ENCODE assay signal across 8 cellular contexts in the genomic region with DNA sequence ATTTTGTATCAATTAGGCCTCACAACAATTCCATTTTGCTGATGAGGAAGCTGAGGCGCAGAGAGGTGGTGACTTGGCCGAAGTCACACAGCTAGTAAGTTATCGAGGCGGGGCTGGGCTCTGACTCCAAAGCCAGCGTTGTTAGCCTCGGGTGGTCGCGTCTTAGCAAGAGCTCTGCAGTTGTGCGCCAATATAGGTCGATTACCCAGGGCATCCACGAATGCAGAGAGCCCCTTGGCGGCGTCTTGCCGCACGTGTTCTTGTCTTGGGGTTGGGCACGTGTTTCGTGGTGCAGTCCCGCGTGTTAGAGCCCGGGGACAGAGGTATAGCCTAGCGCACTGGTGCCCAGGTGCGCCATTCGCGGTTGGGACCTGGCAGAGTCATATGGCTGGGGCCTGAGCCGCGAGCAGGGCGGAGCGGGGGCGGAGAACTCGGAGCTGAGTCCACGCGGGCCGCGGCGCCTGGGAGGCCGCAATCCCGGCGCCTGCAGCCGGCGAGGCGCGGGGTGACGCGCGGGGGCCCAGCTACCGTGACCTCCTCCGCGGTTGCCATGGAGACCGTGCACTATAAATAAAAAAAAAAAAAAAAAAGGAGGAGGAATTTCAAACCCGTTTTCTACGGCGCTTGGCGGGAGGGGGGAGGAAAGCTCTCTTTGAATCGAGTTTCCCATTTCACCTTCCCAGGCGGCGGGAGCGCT.
A peak's percentile ranks its signal among the peaks of the same experiment; 100 is the strongest.
DNase-seq lines count a peak whose midpoint lies in the region; ATAC-seq and TF ChIP-seq lines count a peak whose summit lies in the region.

No MANE protein-coding gene starts in this region.

- H3K14ac ChIP-seq in IMR-90 (replicated peaks; ENCODE audit: low read depth, low read length): no peak overlapping the region

- intact Hi-C loops in IMR-90 (cut with micrococcal nuclease): no loop called here

- H3K79me1 ChIP-seq in IMR-90 (ENCODE audit: low read depth in 1 of 2, low read length in 2 of 2): no peaks in the 10 kb centered on the region

- no peak overlapping the region for H4K5ac ChIP-seq in IMR-90 (ENCODE audit: low read depth, low read length)

- H4K20me1 ChIP-seq in IMR-90 (ENCODE audit: insufficient read depth, low read length): 0 out of 2 replicates have a peak, but pooled peaks cover 5% of the 10 kb centered on the region

- no peak for TF ChIP-seq CTCF in IMR-90 (conservative IDR thresholded peaks at IDR 0.05; ENCODE audit: low read depth, low read length)
- no peak for TF ChIP-seq CTCF in VCaP (conservative IDR thresholded peaks at IDR 0.05)

- H3K4ac ChIP-seq in IMR-90 (ENCODE audit: low read depth, low read length): no peak overlapping the region

- peaks cover 5% of the 10 kb centered on the region; the same call in 1 of the 2 replicates for H3K4me1 ChIP-seq in IMR-90 (ENCODE audit: control insufficient read depth, insufficient read depth, low read length)

- 14% methylated on average over 20 of the region's 57 CpGs; no CpG with 5 or more reads in 1 of the 2 experiments for WGBS in IMR-90 (ENCODE audit: extremely low coverage in 2 of 2, insufficient read length in 1 of 2), 2 experiments

- H2BK20ac ChIP-seq in IMR-90 (ENCODE audit: low read depth, low read length): no peak overlapping the region; the same call in 1 of the 2 replicates

- peaks cover 8% of the 10 kb centered on the region; the same call in 1 of the 2 replicates for H3K27me3 ChIP-seq in IMR-90 (ENCODE audit: control insufficient read depth, insufficient read depth, low read length)

- H4K8ac ChIP-seq in IMR-90 (ENCODE audit: low read depth in 2 of 2, low read length in 2 of 2): no peak overlapping the region; a peak in 1 of 4 replicates

- H2BK5ac ChIP-seq in IMR-90 (ENCODE audit: low read depth, low read length, poor library complexity, severe bottlenecking): no peak overlapping the region

- no peak for TF ChIP-seq POLR2A in IMR-90 (IDR thresholded peaks at IDR 0.05; ENCODE audit: low read depth, low read length)

- dilution Hi-C loops in IMR-90 (cut with HindIII; ENCODE audit: low sequenced_read_pairs, unreplicated experiment): no loop called here

- H3K23ac ChIP-seq in IMR-90 (ENCODE audit: low read depth, low read length): no peak overlapping the region

- H4K91ac ChIP-seq in IMR-90 (ENCODE audit: insufficient read depth, low read depth, low read length): no peak overlapping the region

- H2AK5ac ChIP-seq in IMR-90 (ENCODE audit: low read depth, low read length): no peak overlapping the region

- H3K27ac ChIP-seq in IMR-90 (ENCODE audit: insufficient read depth, low read length) (no peak overlapping the region), VCaP (peak overlapping the region; percentile 8; the same call in 1 of the 2 replicates)

- CTCF ChIA-PET in IMR-90 (lab: Yijun Ruan, JAX): interaction anchor here (0.7 to 2.0 kb wide), 9 partner anchors 12 to 463 kb away, joined by 3 to 7 read pairs (median 4); no protein-coding TSS in a partner anchor

- H2AFZ ChIP-seq in IMR-90 (replicated peaks; ENCODE audit: low read length, poor library complexity): peak overlapping the region; percentile 86

- no peaks in the 10 kb centered on the region; the same call in 1 of the 2 replicates for H3K9me1 ChIP-seq in IMR-90 (ENCODE audit: insufficient read depth, low read length)

- no peak for TF ChIP-seq RAD21 in IMR-90 (IDR thresholded peaks at IDR 0.05; ENCODE audit: low read length)

- H3K9me3 ChIP-seq in IMR-90 (ENCODE audit: control insufficient read depth, insufficient read depth, low read length): peaks cover 4% of the 10 kb centered on the region; the same call in 1 of the 2 replicates

- no peak overlapping the region for H3K9ac ChIP-seq in IMR-90 (ENCODE audit: low read depth, low read length)

- peak overlapping the region; percentile 69 for H3K4me2 ChIP-seq in IMR-90 (ENCODE audit: low read depth, low read length)

- H3K36me3 ChIP-seq in IMR-90 (ENCODE audit: control insufficient read depth, insufficient read depth, low read length): no peaks in the 10 kb centered on the region

- in situ Hi-C loops in IMR-90 (cut with MboI; ENCODE audit: low sequenced_read_pairs): no loop called here

- ATAC-seq in IMR-90 (ENCODE audit: low read depth): peak; percentile 43

- peak overlapping the region; percentile 41 for H3K4me3 ChIP-seq in IMR-90 (ENCODE audit: insufficient read depth, low read depth, low read length)

- H2AK9ac ChIP-seq in IMR-90 (replicated peaks; ENCODE audit: low read depth, low read length, poor library complexity): no peak overlapping the region

- POLR2A ChIA-PET in IMR-90 (lab: Charles Lee; ENCODE audit: unreplicated experiment): no interaction called here

- no peak overlapping the region for H2BK120ac ChIP-seq in IMR-90 (ENCODE audit: low read depth, low read length)

- no TSS peak for BruUV-seq in IMR-90 (replicated peaks; lab: Mats Ljungman, UMichigan)

- H3K18ac ChIP-seq in IMR-90 (ENCODE audit: low read depth, low read length): no peak overlapping the region

- H3K56ac ChIP-seq in IMR-90 (ENCODE audit: extremely low read depth, insufficient read depth, low read length): no peak overlapping the region

- H2BK15ac ChIP-seq in IMR-90 (ENCODE audit: low read depth, low read length): no peak overlapping the region

- peak; percentile 54 for DNase-seq in EL
- peak; percentile 39 for DNase-seq in IMR-90
- DNase-seq in central memory CD4-positive, alpha-beta T cell: peak; percentile 74
- DNase-seq in kidney glomerular epithelial cell (lab: John Stamatoyannopoulos, UW): peak; percentile 92
- peak; percentile 44 for DNase-seq in stimulated activated CD4-positive, alpha-beta T cell treated with anti-CD3 and anti-CD28 coated beads, Interleukin-4, amount 100 ng/mL, for 1 hour
- no peak for DNase-seq in NOMO-1 treated with dmso at 0.1 percent for 144 hours (lab: John Stamatoyannopoulos, UW; ENCODE audit: unreplicated experiment)
- no peak for DNase-seq in inferior parietal cortex (ENCODE audit: extremely low spot score)

TF ChIP-seq in IMR-90, 13 proteins besides CTCF, POLR2A, EP300 and RAD21:
- TF ChIP-seq MAZ (IDR thresholded peaks at IDR 0.05; ENCODE audit: borderline replicate concordance, low read depth, low read length) (peak; percentile 54; the same call in 1 of the 2 replicates), MXI1 (IDR thresholded peaks at IDR 0.05; ENCODE audit: borderline replicate concordance, low read depth, low read length) (no peak)

Comparison
In these comparisons a context has a peak if more than half of its experiments do, and no peak if none do; other contexts are left out.
1. DNase-seq: peak in EL (single experiment), IMR-90 (single experiment), central memory CD4-positive, alpha-beta T cell (single experiment), kidney glomerular epithelial cell (single experiment) and stimulated activated CD4-positive, alpha-beta T cell treated with anti-CD3 and anti-CD28 coated beads, Interleukin-4, amount 100 ng/mL, for 1 hour (single experiment); none in NOMO-1 treated with dmso at 0.1 percent for 144 hours (single experiment) and inferior parietal cortex (single experiment).